ENCODE assay signal across 2 cellular contexts in the genomic region with DNA sequence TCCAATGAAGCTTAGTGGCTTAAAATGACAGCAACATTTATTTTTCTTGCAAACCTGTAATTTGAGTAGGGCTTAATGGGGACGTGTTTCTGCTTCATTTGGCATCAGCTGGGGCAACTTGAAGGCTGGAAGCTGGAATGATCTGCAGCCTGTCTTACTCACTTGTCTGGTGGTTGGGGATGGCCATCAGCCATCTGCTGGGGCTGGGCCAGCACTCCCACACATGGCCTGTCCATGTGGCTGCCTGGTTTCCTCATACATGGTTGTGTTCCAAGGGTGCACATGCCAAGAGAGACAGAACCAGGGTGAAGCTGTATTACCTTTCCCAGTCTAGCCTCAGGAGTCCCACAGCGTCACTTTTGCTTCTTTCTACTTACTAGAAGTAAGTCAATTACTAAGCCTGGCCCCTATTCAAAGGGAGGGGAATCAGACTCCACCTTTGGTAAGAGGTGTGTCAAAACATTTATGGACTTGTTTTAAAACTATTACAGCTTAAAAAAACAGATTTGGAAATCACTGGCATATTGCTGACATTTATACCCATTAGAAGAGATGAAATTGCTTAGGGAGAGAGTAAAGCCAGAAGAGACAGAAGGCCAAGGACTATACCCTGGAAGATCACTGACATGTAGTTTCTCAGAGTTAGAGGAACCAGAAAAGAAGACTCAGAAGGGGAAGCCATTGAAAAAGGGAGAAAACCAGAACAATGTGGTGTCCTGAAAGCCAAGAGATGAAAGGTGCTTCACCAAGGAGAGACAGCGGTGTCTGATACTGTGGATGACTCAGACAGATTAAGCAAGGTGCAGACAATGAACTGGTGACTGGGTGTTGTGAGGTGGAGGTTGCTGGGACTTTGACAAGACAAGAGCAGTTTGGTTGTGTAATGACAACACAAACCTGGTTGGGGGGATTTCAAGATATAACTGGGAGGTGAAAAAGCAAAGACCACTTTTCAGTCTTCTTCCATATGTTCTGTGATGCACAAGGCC.
TF ChIP-seq lines count a peak whose summit lies in the region.

No MANE protein-coding gene starts in this region.

TF ChIP-seq in A549, 52 proteins besides CTCF, POLR2A, EP300 and RAD21:
- TF ChIP-seq TP53 (CRISPR knock-in tag; IDR thresholded peaks at IDR 0.05) (no peak), RARB (CRISPR knock-in tag; IDR thresholded peaks at IDR 0.05) (no peak), ESRRA (IDR thresholded peaks at IDR 0.05; ENCODE audit: borderline replicate concordance, low read length) (no peak), FOSL2 (IDR thresholded peaks at IDR 0.05) (no peak), FOSL2 (CRISPR knock-in tag; IDR thresholded peaks at IDR 0.05) (0 out of 2 replicates have a peak, but pooled peaks have one; percentile 16), ZC3H11A (IDR thresholded peaks at IDR 0.05) (no peak), CEBPB (IDR thresholded peaks at IDR 0.05) (peak in 1 of 2 experiments; percentile 36; a peak in 1 of 4 replicates), JUN (IDR thresholded peaks at IDR 0.05) (no peak), SMC3 (IDR thresholded peaks at IDR 0.05) (no peak)
- TF ChIP-seq, protein P1, sequence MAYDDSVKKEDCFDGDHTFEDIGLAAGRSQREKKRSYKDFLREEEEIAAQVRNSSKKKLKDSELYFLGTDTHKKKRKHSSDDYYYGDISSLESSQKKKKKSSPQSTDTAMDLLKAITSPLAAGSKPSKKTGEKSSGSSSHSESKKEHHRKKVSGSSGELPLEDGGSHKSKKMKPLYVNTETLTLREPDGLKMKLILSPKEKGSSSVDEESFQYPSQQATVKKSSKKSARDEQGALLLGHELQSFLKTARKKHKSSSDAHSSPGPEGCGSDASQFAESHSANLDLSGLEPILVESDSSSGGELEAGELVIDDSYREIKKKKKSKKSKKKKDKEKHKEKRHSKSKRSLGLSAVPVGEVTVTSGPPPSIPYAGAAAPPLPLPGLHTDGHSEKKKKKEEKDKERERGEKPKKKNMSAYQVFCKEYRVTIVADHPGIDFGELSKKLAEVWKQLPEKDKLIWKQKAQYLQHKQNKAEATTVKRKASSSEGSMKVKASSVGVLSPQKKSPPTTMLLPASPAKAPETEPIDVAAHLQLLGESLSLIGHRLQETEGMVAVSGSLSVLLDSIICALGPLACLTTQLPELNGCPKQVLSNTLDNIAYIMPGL (CRISPR knock-in tag; IDR thresholded peaks at IDR 0.05; ENCODE audit: borderline replicate concordance): no peak
- TF ChIP-seq, protein P2, sequence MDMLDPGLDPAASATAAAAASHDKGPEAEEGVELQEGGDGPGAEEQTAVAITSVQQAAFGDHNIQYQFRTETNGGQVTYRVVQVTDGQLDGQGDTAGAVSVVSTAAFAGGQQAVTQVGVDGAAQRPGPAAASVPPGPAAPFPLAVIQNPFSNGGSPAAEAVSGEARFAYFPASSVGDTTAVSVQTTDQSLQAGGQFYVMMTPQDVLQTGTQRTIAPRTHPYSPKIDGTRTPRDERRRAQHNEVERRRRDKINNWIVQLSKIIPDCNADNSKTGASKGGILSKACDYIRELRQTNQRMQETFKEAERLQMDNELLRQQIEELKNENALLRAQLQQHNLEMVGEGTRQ (IDR thresholded peaks at IDR 0.05): no peak
- TF ChIP-seq, protein P3, sequence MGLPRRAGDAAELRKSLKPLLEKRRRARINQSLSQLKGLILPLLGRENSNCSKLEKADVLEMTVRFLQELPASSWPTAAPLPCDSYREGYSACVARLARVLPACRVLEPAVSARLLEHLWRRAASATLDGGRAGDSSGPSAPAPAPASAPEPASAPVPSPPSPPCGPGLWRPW (IDR thresholded peaks at IDR 0.05): no peak
- TF ChIP-seq, protein P4, sequence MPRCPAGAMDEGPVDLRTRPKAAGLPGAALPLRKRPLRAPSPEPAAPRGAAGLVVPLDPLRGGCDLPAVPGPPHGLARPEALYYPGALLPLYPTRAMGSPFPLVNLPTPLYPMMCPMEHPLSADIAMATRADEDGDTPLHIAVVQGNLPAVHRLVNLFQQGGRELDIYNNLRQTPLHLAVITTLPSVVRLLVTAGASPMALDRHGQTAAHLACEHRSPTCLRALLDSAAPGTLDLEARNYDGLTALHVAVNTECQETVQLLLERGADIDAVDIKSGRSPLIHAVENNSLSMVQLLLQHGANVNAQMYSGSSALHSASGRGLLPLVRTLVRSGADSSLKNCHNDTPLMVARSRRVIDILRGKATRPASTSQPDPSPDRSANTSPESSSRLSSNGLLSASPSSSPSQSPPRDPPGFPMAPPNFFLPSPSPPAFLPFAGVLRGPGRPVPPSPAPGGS (IDR thresholded peaks at IDR 0.05): no peak
- TF ChIP-seq, protein P5, sequence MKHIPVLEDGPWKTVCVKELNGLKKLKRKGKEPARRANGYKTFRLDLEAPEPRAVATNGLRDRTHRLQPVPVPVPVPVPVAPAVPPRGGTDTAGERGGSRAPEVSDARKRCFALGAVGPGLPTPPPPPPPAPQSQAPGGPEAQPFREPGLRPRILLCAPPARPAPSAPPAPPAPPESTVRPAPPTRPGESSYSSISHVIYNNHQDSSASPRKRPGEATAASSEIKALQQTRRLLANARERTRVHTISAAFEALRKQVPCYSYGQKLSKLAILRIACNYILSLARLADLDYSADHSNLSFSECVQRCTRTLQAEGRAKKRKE (CRISPR knock-in tag; IDR thresholded peaks at IDR 0.05; ENCODE audit: low read depth): no peak

TF ChIP-seq in IMR-90, 13 proteins besides CTCF, POLR2A, EP300 and RAD21:
- TF ChIP-seq RFX5 (IDR thresholded peaks at IDR 0.05; ENCODE audit: low read depth, low read length): no peak
- TF ChIP-seq, protein P2 (IDR thresholded peaks at IDR 0.05; ENCODE audit: low read depth, low read length): peak; percentile 48; the same call in 1 of the 2 replicates
- peak; percentile 31 for TF ChIP-seq RCOR1 (IDR thresholded peaks at IDR 0.05; ENCODE audit: insufficient replicate concordance, low read length)
- TF ChIP-seq MAZ (IDR thresholded peaks at IDR 0.05; ENCODE audit: borderline replicate concordance, low read depth, low read length): no peak
- no peak for TF ChIP-seq NFE2L2 (IDR thresholded peaks at IDR 0.05; ENCODE audit: low read depth, low read length)
- TF ChIP-seq CEBPB (IDR thresholded peaks at IDR 0.05; ENCODE audit: low read depth, low read length): peak; percentile 73
- TF ChIP-seq CHD1 (IDR thresholded peaks at IDR 0.05; ENCODE audit: low read depth, low read length): no peak
- TF ChIP-seq MAFK (IDR thresholded peaks at IDR 0.05; ENCODE audit: low read depth, low read length): no peak
- TF ChIP-seq, protein P6, sequence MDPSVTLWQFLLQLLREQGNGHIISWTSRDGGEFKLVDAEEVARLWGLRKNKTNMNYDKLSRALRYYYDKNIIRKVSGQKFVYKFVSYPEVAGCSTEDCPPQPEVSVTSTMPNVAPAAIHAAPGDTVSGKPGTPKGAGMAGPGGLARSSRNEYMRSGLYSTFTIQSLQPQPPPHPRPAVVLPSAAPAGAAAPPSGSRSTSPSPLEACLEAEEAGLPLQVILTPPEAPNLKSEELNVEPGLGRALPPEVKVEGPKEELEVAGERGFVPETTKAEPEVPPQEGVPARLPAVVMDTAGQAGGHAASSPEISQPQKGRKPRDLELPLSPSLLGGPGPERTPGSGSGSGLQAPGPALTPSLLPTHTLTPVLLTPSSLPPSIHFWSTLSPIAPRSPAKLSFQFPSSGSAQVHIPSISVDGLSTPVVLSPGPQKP (IDR thresholded peaks at IDR 0.05; ENCODE audit: borderline replicate concordance, low read depth, low read length): no peak
- no peak; the same call in 1 of the 2 replicates for TF ChIP-seq BHLHE40 (IDR thresholded peaks at IDR 0.05; ENCODE audit: low read depth, low read length)
- 0 out of 2 replicates have a peak, but pooled peaks have one; percentile 36 for TF ChIP-seq FOS (IDR thresholded peaks at IDR 0.05; ENCODE audit: low read depth, low read length)
- TF ChIP-seq MXI1 (IDR thresholded peaks at IDR 0.05; ENCODE audit: borderline replicate concordance, low read depth, low read length): peak; percentile 89; the same call in 1 of the 2 replicates
- TF ChIP-seq SMC3 (IDR thresholded peaks at IDR 0.05; ENCODE audit: low read depth, low read length): no peak
